In the genomic region with DNA sequence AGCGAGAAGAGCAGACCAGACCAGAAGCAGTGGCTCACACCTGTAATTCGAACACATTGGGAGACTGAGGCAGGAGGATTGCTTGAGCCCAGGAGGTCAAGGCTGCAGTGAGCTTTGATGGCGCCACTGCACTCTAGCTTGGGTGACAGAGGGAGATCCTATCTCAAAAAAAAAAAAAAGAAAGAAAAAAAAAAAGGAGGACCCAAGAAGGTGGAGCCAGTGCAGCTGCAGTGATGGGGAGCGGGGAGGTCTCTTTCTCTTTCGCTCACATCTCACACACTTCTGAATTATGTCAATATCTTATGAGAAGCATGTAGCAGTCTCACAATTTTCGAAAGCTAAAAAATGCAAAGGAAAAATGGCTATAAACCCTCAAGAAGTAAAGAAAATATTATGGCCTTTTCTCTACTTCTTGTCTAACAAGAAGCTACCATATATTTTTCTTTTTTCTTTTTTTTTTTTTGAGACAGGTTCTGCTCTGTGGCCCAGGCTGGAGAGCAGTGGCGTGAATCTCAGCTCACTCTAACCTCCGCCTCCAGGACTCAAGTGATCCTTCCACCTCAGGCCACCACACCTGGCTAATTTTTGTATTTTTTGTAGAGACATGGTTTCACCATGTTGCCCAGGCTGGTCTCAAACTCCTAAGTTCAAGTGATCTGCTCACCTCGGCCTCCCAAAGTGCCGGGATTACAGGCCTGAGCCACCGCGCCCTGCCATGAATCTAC, we compare ENCODE assay signal across 1 cellular context.
TF ChIP-seq lines count a peak whose summit lies in the region.

No MANE protein-coding gene starts in this region.

TF ChIP-seq in GM23338, 12 proteins besides CTCF, POLR2A, EP300 and RAD21 (continued from another document):
- TF ChIP-seq ETS1 (IDR thresholded peaks at IDR 0.05) (no peak), EZH2 (IDR thresholded peaks at IDR 0.05; ENCODE audit: low read depth, unreplicated experiment) (no peak), CREB1 (CRISPR knock-in tag; IDR thresholded peaks at IDR 0.05; ENCODE audit: low read depth) (no peak), NANOG (IDR thresholded peaks at IDR 0.05; ENCODE audit: borderline replicate concordance) (no peak), ZNF331 (CRISPR knock-in tag; IDR thresholded peaks at IDR 0.05; ENCODE audit: low read depth) (no peak)
- TF ChIP-seq, protein P1, sequence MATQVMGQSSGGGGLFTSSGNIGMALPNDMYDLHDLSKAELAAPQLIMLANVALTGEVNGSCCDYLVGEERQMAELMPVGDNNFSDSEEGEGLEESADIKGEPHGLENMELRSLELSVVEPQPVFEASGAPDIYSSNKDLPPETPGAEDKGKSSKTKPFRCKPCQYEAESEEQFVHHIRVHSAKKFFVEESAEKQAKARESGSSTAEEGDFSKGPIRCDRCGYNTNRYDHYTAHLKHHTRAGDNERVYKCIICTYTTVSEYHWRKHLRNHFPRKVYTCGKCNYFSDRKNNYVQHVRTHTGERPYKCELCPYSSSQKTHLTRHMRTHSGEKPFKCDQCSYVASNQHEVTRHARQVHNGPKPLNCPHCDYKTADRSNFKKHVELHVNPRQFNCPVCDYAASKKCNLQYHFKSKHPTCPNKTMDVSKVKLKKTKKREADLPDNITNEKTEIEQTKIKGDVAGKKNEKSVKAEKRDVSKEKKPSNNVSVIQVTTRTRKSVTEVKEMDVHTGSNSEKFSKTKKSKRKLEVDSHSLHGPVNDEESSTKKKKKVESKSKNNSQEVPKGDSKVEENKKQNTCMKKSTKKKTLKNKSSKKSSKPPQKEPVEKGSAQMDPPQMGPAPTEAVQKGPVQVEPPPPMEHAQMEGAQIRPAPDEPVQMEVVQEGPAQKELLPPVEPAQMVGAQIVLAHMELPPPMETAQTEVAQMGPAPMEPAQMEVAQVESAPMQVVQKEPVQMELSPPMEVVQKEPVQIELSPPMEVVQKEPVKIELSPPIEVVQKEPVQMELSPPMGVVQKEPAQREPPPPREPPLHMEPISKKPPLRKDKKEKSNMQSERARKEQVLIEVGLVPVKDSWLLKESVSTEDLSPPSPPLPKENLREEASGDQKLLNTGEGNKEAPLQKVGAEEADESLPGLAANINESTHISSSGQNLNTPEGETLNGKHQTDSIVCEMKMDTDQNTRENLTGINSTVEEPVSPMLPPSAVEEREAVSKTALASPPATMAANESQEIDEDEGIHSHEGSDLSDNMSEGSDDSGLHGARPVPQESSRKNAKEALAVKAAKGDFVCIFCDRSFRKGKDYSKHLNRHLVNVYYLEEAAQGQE (IDR thresholded peaks at IDR 0.05; ENCODE audit: unreplicated experiment), result no peak
- TF ChIP-seq, protein P2, sequence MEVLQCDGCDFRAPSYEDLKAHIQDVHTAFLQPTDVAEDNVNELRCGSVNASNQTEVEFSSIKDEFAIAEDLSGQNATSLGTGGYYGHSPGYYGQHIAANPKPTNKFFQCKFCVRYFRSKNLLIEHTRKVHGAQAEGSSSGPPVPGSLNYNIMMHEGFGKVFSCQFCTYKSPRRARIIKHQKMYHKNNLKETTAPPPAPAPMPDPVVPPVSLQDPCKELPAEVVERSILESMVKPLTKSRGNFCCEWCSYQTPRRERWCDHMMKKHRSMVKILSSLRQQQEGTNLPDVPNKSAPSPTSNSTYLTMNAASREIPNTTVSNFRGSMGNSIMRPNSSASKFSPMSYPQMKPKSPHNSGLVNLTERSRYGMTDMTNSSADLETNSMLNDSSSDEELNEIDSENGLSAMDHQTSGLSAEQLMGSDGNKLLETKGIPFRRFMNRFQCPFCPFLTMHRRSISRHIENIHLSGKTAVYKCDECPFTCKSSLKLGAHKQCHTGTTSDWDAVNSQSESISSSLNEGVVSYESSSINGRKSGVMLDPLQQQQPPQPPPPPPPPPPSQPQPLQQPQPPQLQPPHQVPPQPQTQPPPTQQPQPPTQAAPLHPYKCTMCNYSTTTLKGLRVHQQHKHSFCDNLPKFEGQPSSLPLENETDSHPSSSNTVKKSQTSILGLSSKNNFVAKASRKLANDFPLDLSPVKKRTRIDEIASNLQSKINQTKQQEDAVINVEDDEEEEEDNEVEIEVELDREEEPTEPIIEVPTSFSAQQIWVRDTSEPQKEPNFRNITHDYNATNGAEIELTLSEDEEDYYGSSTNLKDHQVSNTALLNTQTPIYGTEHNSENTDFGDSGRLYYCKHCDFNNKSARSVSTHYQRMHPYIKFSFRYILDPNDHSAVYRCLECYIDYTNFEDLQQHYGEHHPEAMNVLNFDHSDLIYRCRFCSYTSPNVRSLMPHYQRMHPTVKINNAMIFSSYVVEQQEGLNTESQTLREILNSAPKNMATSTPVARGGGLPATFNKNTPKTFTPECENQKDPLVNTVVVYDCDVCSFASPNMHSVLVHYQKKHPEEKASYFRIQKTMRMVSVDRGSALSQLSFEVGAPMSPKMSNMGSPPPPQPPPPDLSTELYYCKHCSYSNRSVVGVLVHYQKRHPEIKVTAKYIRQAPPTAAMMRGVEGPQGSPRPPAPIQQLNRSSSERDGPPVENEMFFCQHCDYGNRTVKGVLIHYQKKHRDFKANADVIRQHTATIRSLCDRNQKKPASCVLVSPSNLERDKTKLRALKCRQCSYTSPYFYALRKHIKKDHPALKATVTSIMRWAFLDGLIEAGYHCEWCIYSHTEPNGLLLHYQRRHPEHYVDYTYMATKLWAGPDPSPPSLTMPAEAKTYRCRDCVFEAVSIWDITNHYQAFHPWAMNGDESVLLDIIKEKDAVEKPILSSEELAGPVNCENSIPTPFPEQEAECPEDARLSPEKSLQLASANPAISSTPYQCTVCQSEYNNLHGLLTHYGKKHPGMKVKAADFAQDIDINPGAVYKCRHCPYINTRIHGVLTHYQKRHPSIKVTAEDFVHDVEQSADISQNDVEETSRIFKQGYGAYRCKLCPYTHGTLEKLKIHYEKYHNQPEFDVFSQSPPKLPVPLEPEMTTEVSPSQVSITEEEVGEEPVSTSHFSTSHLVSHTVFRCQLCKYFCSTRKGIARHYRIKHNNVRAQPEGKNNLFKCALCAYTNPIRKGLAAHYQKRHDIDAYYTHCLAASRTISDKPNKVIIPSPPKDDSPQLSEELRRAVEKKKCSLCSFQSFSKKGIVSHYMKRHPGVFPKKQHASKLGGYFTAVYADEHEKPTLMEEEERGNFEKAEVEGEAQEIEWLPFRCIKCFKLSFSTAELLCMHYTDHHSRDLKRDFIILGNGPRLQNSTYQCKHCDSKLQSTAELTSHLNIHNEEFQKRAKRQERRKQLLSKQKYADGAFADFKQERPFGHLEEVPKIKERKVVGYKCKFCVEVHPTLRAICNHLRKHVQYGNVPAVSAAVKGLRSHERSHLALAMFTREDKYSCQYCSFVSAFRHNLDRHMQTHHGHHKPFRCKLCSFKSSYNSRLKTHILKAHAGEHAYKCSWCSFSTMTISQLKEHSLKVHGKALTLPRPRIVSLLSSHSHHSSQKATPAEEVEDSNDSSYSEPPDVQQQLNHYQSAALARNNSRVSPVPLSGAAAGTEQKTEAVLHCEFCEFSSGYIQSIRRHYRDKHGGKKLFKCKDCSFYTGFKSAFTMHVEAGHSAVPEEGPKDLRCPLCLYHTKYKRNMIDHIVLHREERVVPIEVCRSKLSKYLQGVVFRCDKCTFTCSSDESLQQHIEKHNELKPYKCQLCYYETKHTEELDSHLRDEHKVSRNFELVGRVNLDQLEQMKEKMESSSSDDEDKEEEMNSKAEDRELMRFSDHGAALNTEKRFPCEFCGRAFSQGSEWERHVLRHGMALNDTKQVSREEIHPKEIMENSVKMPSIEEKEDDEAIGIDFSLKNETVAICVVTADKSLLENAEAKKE (CRISPR knock-in tag; IDR thresholded peaks at IDR 0.05), result no peak
